In the genomic region with DNA sequence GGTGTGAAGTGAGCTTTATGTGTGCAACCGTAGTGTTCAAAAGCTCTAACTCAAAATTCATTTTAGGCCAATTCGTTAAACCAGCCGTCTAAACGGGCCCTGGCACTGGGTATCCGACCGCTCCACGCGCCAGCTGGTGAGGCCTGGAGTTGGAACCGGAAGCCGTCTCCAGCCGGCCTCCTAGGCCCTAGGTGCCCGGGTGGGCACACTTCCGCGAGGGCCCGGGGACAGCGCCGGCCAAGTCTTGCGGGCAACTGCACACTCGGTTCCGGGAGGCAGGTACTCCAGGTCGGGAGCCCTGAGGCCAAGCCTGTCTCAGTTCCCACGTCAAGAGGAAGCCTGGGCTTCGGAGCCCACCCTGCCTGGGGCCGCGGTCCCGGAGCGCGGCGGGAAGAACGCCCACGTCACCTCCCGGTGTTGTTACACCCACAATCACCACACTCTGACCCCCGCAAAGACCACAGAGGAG, we compare ENCODE assay signal across 29 cellular contexts. TPM values are rescaled to one million over a fixed set of nuclear protein-coding genes. Genes with fewer than 3 reads are reported as not detected.
DNase-seq lines count a peak whose midpoint lies in the region; ATAC-seq, FAIRE-seq and TF ChIP-seq lines count a peak whose summit lies in the region.
"Had no signal": no experiment of that assay in that cellular context is flagged by ENCODE, and none has a peak within 500 bp of the region (broad histone marks: within the 10 kb centered on the region; RNA-seq: fewer than 3 reads in every experiment).

No MANE protein-coding gene starts in this region.

- no peak for TF ChIP-seq CTCF in SK-N-SH (IDR thresholded peaks at IDR 0.05)
- TF ChIP-seq CTCF in endothelial cell (IDR thresholded peaks at IDR 0.05; ENCODE audit: unreplicated experiment), result no peak

- H2AK5ac ChIP-seq in mesendoderm (ENCODE audit: low read length), result no peak overlapping the region

- H3K23ac ChIP-seq in mesendoderm (ENCODE audit: low read length), result no peak overlapping the region

- H3K9me2 ChIP-seq in SK-N-SH, result no peaks in the 10 kb centered on the region

- no peak overlapping the region for H2BK15ac ChIP-seq in mesendoderm (replicated peaks; ENCODE audit: low read depth)

- no peaks in the 10 kb centered on the region for H3K79me1 ChIP-seq in mesendoderm (ENCODE audit: low read length)

- H2AFZ ChIP-seq in SK-N-SH (ENCODE audit: low read depth), result no peak overlapping the region

- H3K4me3 Mint-ChIP-seq in endothelial cell (ENCODE audit: unreplicated experiment), result no peak overlapping the region
- H3K4me3 Mint-ChIP-seq: activated naive CD8-positive, alpha-beta T cell; activated T-helper 1 cell treated with anti-CD3 and anti-CD28 coated beads, Interleukin-12 subunit alpha, Interleukin-12 subunit beta, Interleukin-2, Interleukin-4 antibody, amounts not matched to agents 30 ng/mL and 10 ng/mL and 1 ng/mL, durations not matched to agents 14 hours and 24 hours and 36 hours; brain; stimulated activated naive CD8-positive, alpha-beta T cell treated with anti-CD3 and anti-CD28 coated beads, Interleukin-15, Interleukin-2, amounts not matched to agents 100 ng/mL and 50 ng/mL, for 24 hours; type B pancreatic cell had no signal

- H3K9me3 Mint-ChIP-seq in endothelial cell (ENCODE audit: unreplicated experiment), result no peaks in the 10 kb centered on the region
- H3K9me3 Mint-ChIP-seq: stimulated activated naive CD8-positive, alpha-beta T cell treated with anti-CD3 and anti-CD28 coated beads, Interleukin-15, Interleukin-2, amounts not matched to agents 100 ng/mL and 50 ng/mL, for 24 hours; type B pancreatic cell had no signal

- ATAC-seq in SK-N-SH treated with all-trans-retinoic acid at 6 μM for 48 hours, result no peak
- no peak for ATAC-seq in HG02763 (IDR thresholded peaks at IDR 0.05; ENCODE audit: unreplicated experiment)
- ATAC-seq in HG03520 (IDR thresholded peaks at IDR 0.05; ENCODE audit: unreplicated experiment), result no peak
- ATAC-seq: K562 had no signal

- no peaks in the 10 kb centered on the region for H3F3A ChIP-seq in SK-N-SH (replicated peaks; ENCODE audit: insufficient read depth)

- no peaks in the 10 kb centered on the region for H3K9me3 ChIP-seq in SK-N-SH
- H3K9me3 ChIP-seq: BE2C, Caco-2, HAP-1 had no signal

- peaks cover 10% of the 10 kb centered on the region for H3K27me3 Mint-ChIP-seq in endothelial cell (ENCODE audit: unreplicated experiment)

- peaks cover 51% of the 10 kb centered on the region for H3K27me3 ChIP-seq in SK-N-SH (ENCODE audit: insufficient read depth)
- H3K27me3 ChIP-seq in mesendoderm (ENCODE audit: insufficient read depth, low read length, poor library complexity), result peaks cover 2% of the 10 kb centered on the region
- H3K27me3 ChIP-seq: ovary had no signal

- H3K18ac ChIP-seq in mesendoderm (ENCODE audit: low read length), result peak overlapping the region; percentile 91

- no peak overlapping the region for H3K27ac Mint-ChIP-seq in endothelial cell (ENCODE audit: unreplicated experiment)
- H3K27ac Mint-ChIP-seq: activated naive CD8-positive, alpha-beta T cell; activated T-helper 1 cell treated with anti-CD3 and anti-CD28 coated beads, Interleukin-12 subunit alpha, Interleukin-12 subunit beta, Interleukin-2, Interleukin-4 antibody, amounts not matched to agents 30 ng/mL and 10 ng/mL and 1 ng/mL, durations not matched to agents 14 hours and 24 hours and 36 hours; brain; stimulated activated naive CD8-positive, alpha-beta T cell treated with anti-CD3 and anti-CD28 coated beads, Interleukin-15, Interleukin-2, amounts not matched to agents 100 ng/mL and 50 ng/mL, for 24 hours; type B pancreatic cell had no signal

- H3K4me1 ChIP-seq in SK-N-SH (ENCODE audit: control insufficient read depth in 1 of 2, insufficient read depth in 2 of 2, low read depth in 1 of 2, low read length in 1 of 2) (no peaks in the 10 kb centered on the region), mesendoderm (ENCODE audit: control insufficient read depth, low read depth, low read length) (peaks cover 10% of the 10 kb centered on the region)
- H3K4me1 ChIP-seq: BE2C, Caco-2 had no signal

- FAIRE-seq in GM19239 (lab: Jason Lieb, UNC), result no peak
- FAIRE-seq: K562 had no signal

- no peaks in the 10 kb centered on the region for H4K20me1 ChIP-seq in SK-N-SH (ENCODE audit: insufficient read depth)

- CTCF ChIA-PET in SK-N-SH (lab: Yijun Ruan, JAX), result interaction anchor here (0.6 kb wide), 1 partner anchor 20 kb away, joined by 4 read pairs; no protein-coding TSS in a partner anchor

- H3K9ac ChIP-seq in SK-N-SH (no peak overlapping the region), mesendoderm (ENCODE audit: low read length) (peak overlapping the region; percentile 76)

- DNase-seq in SK-N-SH, result no peak
- peak; percentile 13 for DNase-seq in endothelial cell (ENCODE audit: low spot score)
- DNase-seq in mesendoderm, result peak; percentile 84
- no peak for DNase-seq in GM19239 (ENCODE audit: insufficient read length, low spot score)
- DNase-seq in NCI-H187 treated with DMSO at 0.1 percent for 48 hours (lab: John Stamatoyannopoulos, UW), result no peak
- DNase-seq: 8988T; activated CD4-positive, CD25-positive, alpha-beta regulatory T cell treated with anti-CD3 and anti-CD28 coated beads, Interleukin-2, amount 50 U/mL, for 72 hours; BE2C; Caco-2; cortex of kidney; GDM1; NCI-H187; NCI-H345; ovary; stimulated activated CD4-positive, alpha-beta T cell treated with anti-CD3 and anti-CD28 coated beads, Interleukin-2, amount 100 ng/mL, for 24 hours had no signal

- peaks cover 4% of the 10 kb centered on the region for H3K36me3 Mint-ChIP-seq in endothelial cell (ENCODE audit: low read depth, unreplicated experiment)
- H3K36me3 Mint-ChIP-seq: activated naive CD8-positive, alpha-beta T cell; type B pancreatic cell had no signal

- H4K8ac ChIP-seq in mesendoderm (ENCODE audit: low read depth, low read length), result no peak overlapping the region

- no peak for TF ChIP-seq EP300 in SK-N-SH (IDR thresholded peaks at IDR 0.05; ENCODE audit: borderline replicate concordance in 1 of 2, low read depth in 1 of 2, low read length in 1 of 2)

- no peaks in the 10 kb centered on the region for H3K36me3 ChIP-seq in SK-N-SH (replicated peaks in 1 of 2; ENCODE audit: control insufficient read depth in 1 of 2, insufficient read depth in 2 of 2, low read length in 1 of 2)
- H3K36me3 ChIP-seq in mesendoderm (ENCODE audit: control insufficient read depth, insufficient read depth, low read length), result no peaks in the 10 kb centered on the region
- H3K36me3 ChIP-seq: BE2C, ovary had no signal

- H3K79me2 ChIP-seq in SK-N-SH (ENCODE audit: insufficient read depth) (no peaks in the 10 kb centered on the region), mesendoderm (ENCODE audit: control insufficient read depth, insufficient read depth, low read length) (no peaks in the 10 kb centered on the region)

- H3K4me3 ChIP-seq in SK-N-SH (ENCODE audit: low read depth in 2 of 2, low read length in 1 of 2) (no peak overlapping the region), mesendoderm (ENCODE audit: low read length) (no peak overlapping the region)
- H3K4me3 ChIP-seq: HAP-1, K562, lung, ovary, SK-N-MC had no signal

- H3K4ac ChIP-seq in mesendoderm (ENCODE audit: low read depth, low read length), result no peak overlapping the region

- peaks cover 25% of the 10 kb centered on the region for H3K4me1 Mint-ChIP-seq in endothelial cell (ENCODE audit: unreplicated experiment)

- POLR2A ChIA-PET in SK-N-SH (lab: Yijun Ruan, JAX), result no interaction called here

- no peak for TF ChIP-seq RAD21 in SK-N-SH (IDR thresholded peaks at IDR 0.05; ENCODE audit: low read length)

- H2BK5ac ChIP-seq in mesendoderm (ENCODE audit: low read length), result peak overlapping the region; percentile 43

- H4K5ac ChIP-seq in mesendoderm (ENCODE audit: low read length), result no peak overlapping the region

- WGBS in SK-N-SH (ENCODE audit: low lambda C conversion rate), result 7% methylated on average over 15 of the region's 33 CpGs
- WGBS in mesendoderm (ENCODE audit: extremely low coverage, insufficient coverage, low lambda C conversion rate), result no CpG with 5 or more reads among the region's 33 CpGs

- H2BK120ac ChIP-seq in mesendoderm (ENCODE audit: low read depth, low read length), result no peak overlapping the region

- peak overlapping the region; percentile 86 for H3K56ac ChIP-seq in mesendoderm (ENCODE audit: low read length)

- no peak overlapping the region for H3K4me2 ChIP-seq in SK-N-SH
- peak overlapping the region; percentile 49 for H3K4me2 ChIP-seq in mesendoderm (ENCODE audit: low read length)

- H3K27ac ChIP-seq in SK-N-SH (ENCODE audit: low read depth in 2 of 2, low read length in 1 of 2), result no peak overlapping the region
- H3K27ac ChIP-seq in mesendoderm (ENCODE audit: low read depth, low read length), result no peak overlapping the region
- H3K27ac ChIP-seq: ovary, SK-N-MC had no signal

TF ChIP-seq in SK-N-SH, 30 proteins besides CTCF, POLR2A, EP300 and RAD21:
- TF ChIP-seq GATA2 (CRISPR knock-in tag; IDR thresholded peaks at IDR 0.05) (no peak), GABPA (IDR thresholded peaks at IDR 0.05; ENCODE audit: low read depth) (peak; percentile 54), ELF1 (IDR thresholded peaks at IDR 0.05) (no peak)
- TF ChIP-seq, protein P1, sequence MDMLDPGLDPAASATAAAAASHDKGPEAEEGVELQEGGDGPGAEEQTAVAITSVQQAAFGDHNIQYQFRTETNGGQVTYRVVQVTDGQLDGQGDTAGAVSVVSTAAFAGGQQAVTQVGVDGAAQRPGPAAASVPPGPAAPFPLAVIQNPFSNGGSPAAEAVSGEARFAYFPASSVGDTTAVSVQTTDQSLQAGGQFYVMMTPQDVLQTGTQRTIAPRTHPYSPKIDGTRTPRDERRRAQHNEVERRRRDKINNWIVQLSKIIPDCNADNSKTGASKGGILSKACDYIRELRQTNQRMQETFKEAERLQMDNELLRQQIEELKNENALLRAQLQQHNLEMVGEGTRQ (IDR thresholded peaks at IDR 0.05; ENCODE audit: borderline replicate concordance, low read depth, low read length), result no peak

TF ChIP-seq in SK-N-SH treated with all-trans-retinoic acid at 6 μM for 48 hours, 23 proteins besides CTCF, POLR2A, EP300 and RAD21 (continues in another document):
- TF ChIP-seq ISL1 (CRISPR knock-in tag; IDR thresholded peaks at IDR 0.05), result no peak

RNA-seq across cellular contexts. Expression of gene OTX2, which starts 16.2 kb away (rescaled TPM):
- polyA plus RNA-seq in SK-N-SH (2012; rRNA removed), result not detected in 2 replicates
- not detected in 2 replicates for polyA plus RNA-seq in SK-N-SH (2012; cell fraction: cytosol; rRNA removed)
- not detected in 2 replicates for polyA plus RNA-seq in SK-N-SH (2012; cell fraction: nucleus; rRNA removed)
- 12.0 TPM for total RNA-seq in endothelial cell (ENCODE audit: unreplicated experiment)
- polyA plus RNA-seq in mesendoderm (2013, experiment 1 of 2), result 74.3 TPM
- polyA plus RNA-seq in mesendoderm (2013, experiment 2 of 2), result 76.2 TPM
- total RNA-seq: activated CD8-positive, alpha-beta memory T cell treated with anti-CD3 and anti-CD28 coated beads for 36 hours; activated T-helper 1 cell treated with anti-CD3 and anti-CD28 coated beads, Interleukin-12 subunit alpha, Interleukin-12 subunit beta, Interleukin-2, Interleukin-4 antibody, amounts not matched to agents 30 ng/mL and 10 ng/mL and 1 ng/mL, durations not matched to agents 14 hours and 24 hours and 36 hours; Caco-2; fibroblast of villous mesenchyme; K562; lung; ovary had no signal
- polyA plus RNA-seq: K562, lung had no signal

Comparison
In these comparisons a context has a peak if more than half of its experiments do, and no peak if none do; other contexts are left out.
1. DNase-seq: peak in endothelial cell (single experiment) and mesendoderm (single experiment); none in SK-N-SH (single experiment), GM19239 (single experiment) and NCI-H187 treated with DMSO at 0.1 percent for 48 hours (single experiment).